ENCODE assay signal across 9 cellular contexts in the genomic region with DNA sequence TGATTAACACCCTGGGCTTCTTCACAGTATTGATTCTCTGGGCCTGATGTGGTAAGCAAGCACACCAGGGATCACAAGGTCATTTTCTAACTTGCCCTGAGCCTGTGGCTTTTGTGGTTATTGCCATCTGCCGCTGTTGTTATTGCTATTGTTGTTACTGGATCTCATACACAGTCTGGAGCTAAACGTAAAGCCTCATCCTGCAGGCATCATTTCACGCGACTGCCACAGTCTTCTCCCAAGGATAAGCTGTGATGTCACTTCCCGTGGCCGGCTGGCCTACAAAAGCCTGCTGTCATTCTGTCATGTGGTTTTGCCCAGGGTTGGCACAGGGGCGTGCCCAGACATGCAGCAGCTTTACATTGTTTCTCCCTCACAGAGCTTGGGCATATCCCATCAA.
DNase-seq lines count a peak whose midpoint lies in the region; ATAC-seq, FAIRE-seq and TF ChIP-seq lines count a peak whose summit lies in the region.
"Had no signal": no experiment of that assay in that cellular context is flagged by ENCODE, and none has a peak within 500 bp of the region (broad histone marks: within the 10 kb centered on the region; RNA-seq: fewer than 3 reads in every experiment).

No MANE protein-coding gene starts in this region.

- H3K36me3 ChIP-seq in endodermal cell (ENCODE audit: control insufficient read depth, insufficient read depth, low read length) (no peaks in the 10 kb centered on the region), HepG2 (replicated peaks in 1 of 2; ENCODE audit: control insufficient read depth in 1 of 2, insufficient read depth in 2 of 2, low read length in 2 of 2) (no peaks in the 10 kb centered on the region)

- H3K4me3 Mint-ChIP-seq in endodermal cell = no peak overlapping the region

- H3K27ac Mint-ChIP-seq in endodermal cell = no peak overlapping the region

- H3K4me1 ChIP-seq in endodermal cell (ENCODE audit: control insufficient read depth, insufficient read depth, low read length) = no peaks in the 10 kb centered on the region
- H3K4me1 ChIP-seq in HepG2 (ENCODE audit: insufficient read depth, low read length) = no peaks in the 10 kb centered on the region

- peak overlapping the region; percentile 51 for H3K27ac ChIP-seq in endodermal cell (ENCODE audit: low read depth, low read length)
- no peak overlapping the region for H3K27ac ChIP-seq in HepG2 (ENCODE audit: extremely low read length, insufficient read depth, low read length)

- CTCF ChIA-PET in HepG2 (lab: Yijun Ruan, JAX; ENCODE audit: low intra/inter-chr PET ratio, low total read pairs) = no interaction called here

- H3K9ac ChIP-seq in endodermal cell (ENCODE audit: extremely low read depth, low read length, poor library complexity, severe bottlenecking) (no peak overlapping the region), HepG2 (ENCODE audit: insufficient read depth, low read depth, low read length) (no peak overlapping the region)

- POLR2A ChIA-PET in HepG2 (lab: Yijun Ruan, JAX) = no interaction called here

- H3K9me3 ChIP-seq in endodermal cell (ENCODE audit: control insufficient read depth, low read length) (no peaks in the 10 kb centered on the region), HepG2 (ENCODE audit: low read length) (no peaks in the 10 kb centered on the region)

- no peak overlapping the region for H3K4me2 ChIP-seq in HepG2 (ENCODE audit: low read depth, low read length)

- no peak for FAIRE-seq in HepG2 (lab: Jason Lieb, UNC)

- no peak for TF ChIP-seq RAD21 in HepG2 (CRISPR knock-in tag; IDR thresholded peaks at IDR 0.05)

- peak; percentile 56 for DNase-seq in DMS 273 (lab: John Stamatoyannopoulos, UW; ENCODE audit: unreplicated experiment)
- peak; percentile 48 for DNase-seq in NCI-H510A (lab: John Stamatoyannopoulos, UW)
- DNase-seq in endodermal cell = peak; percentile 23
- no peak for DNase-seq in HepG2 (ENCODE audit: low spot score)

- H3K9me3 Mint-ChIP-seq in endodermal cell = no peaks in the 10 kb centered on the region

- no peaks in the 10 kb centered on the region for H3K36me3 Mint-ChIP-seq in endodermal cell (ENCODE audit: low read depth)

- in situ Hi-C loops in HepG2 (cut with HindIII; ENCODE audit: extremely low pct_ligation_motif_present, low pct_unique_long_range_greater_than_20kb) = no loop called here

- H3K4me1 Mint-ChIP-seq in endodermal cell = no peaks in the 10 kb centered on the region

- intact Hi-C loops in HepG2 (cut with micrococcal nuclease; ENCODE audit: unreplicated experiment) = no loop called here

- H3K4me3 ChIP-seq in endodermal cell (ENCODE audit: low read length) (no peak overlapping the region), HepG2 (replicated peaks in 1 of 3; ENCODE audit: insufficient read depth in 1 of 3, low read depth in 2 of 3, low read length in 3 of 3) (no peak overlapping the region)
- H3K4me3 ChIP-seq: lung had no signal

- TF ChIP-seq EP300 in HepG2 (IDR thresholded peaks at IDR 0.05; ENCODE audit: low read depth in 2 of 2, low read length in 2 of 2) (no peak), HepG2 (CRISPR knock-in tag; IDR thresholded peaks at IDR 0.05; ENCODE audit: borderline replicate concordance) (no peak)

- TF ChIP-seq CTCF in endodermal cell (conservative IDR thresholded peaks at IDR 0.05) = no peak
- no peak for TF ChIP-seq CTCF in HepG2 (CRISPR knock-in tag; IDR thresholded peaks at IDR 0.05)

- no peaks in the 10 kb centered on the region for H4K20me1 ChIP-seq in HepG2 (ENCODE audit: insufficient read depth, low read length)

- H3K27me3 ChIP-seq in endodermal cell (ENCODE audit: control insufficient read depth, insufficient read depth, low read length, poor library complexity, severe bottlenecking) (no peaks in the 10 kb centered on the region), HepG2 (ENCODE audit: control insufficient read depth in 1 of 2, insufficient read depth in 2 of 2, low read length in 2 of 2) (peaks cover 4 to 26% of the 10 kb centered on the region in 2 experiments; a peak in 4 of 5 replicates)

- no peak overlapping the region for H2AFZ ChIP-seq in HepG2 (ENCODE audit: low read length)

- no peaks in the 10 kb centered on the region for H3K79me2 ChIP-seq in HepG2 (ENCODE audit: insufficient read depth, low read length)

- no peaks in the 10 kb centered on the region for H3K27me3 Mint-ChIP-seq in endodermal cell (ENCODE audit: insufficient read depth)

- no TSS peak for BruUV-seq in HepG2 (replicated peaks; lab: Mats Ljungman, UMichigan)

- 92 to 95% methylated on average over 4 to 7 of the region's 7 CpGs for WGBS in endodermal cell (ENCODE audit: insufficient coverage in 1 of 2, insufficient read length in 1 of 2), 2 experiments
- 39% methylated on average over 4 of the region's 7 CpGs for WGBS in HepG2 (ENCODE audit: low lambda C conversion rate)

- ATAC-seq in GM21381 (IDR thresholded peaks at IDR 0.05; ENCODE audit: unreplicated experiment) = peak; percentile 51
- ATAC-seq in HG02763 (IDR thresholded peaks at IDR 0.05; ENCODE audit: unreplicated experiment) = no peak
- ATAC-seq in HepG2 = no peak
- ATAC-seq in HG03565 (IDR thresholded peaks at IDR 0.05; ENCODE audit: unreplicated experiment) = no peak
- ATAC-seq in HG03460 (IDR thresholded peaks at IDR 0.05; ENCODE audit: unreplicated experiment) = no peak

- no peak for TF ChIP-seq POLR2A in HepG2 (IDR thresholded peaks at IDR 0.05; ENCODE audit: insufficient read depth in 1 of 2, low read depth in 2 of 2, low read length in 2 of 2)

TF ChIP-seq in HepG2, 621 proteins besides CTCF, POLR2A, EP300 and RAD21:
- TF ChIP-seq ZSCAN30 (CRISPR knock-in tag; IDR thresholded peaks at IDR 0.05) = no peak
- TF ChIP-seq CHD2 (IDR thresholded peaks at IDR 0.05; ENCODE audit: low read depth, low read length) = no peak
- no peak for TF ChIP-seq TBP (CRISPR knock-in tag; IDR thresholded peaks at IDR 0.05)
- TF ChIP-seq ZNF775 (CRISPR knock-in tag; IDR thresholded peaks at IDR 0.05; ENCODE audit: borderline replicate concordance) = no peak
- TF ChIP-seq, protein P1, sequence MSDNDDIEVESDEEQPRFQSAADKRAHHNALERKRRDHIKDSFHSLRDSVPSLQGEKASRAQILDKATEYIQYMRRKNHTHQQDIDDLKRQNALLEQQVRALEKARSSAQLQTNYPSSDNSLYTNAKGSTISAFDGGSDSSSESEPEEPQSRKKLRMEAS (IDR thresholded peaks at IDR 0.05) = no peak
- TF ChIP-seq, protein P2, sequence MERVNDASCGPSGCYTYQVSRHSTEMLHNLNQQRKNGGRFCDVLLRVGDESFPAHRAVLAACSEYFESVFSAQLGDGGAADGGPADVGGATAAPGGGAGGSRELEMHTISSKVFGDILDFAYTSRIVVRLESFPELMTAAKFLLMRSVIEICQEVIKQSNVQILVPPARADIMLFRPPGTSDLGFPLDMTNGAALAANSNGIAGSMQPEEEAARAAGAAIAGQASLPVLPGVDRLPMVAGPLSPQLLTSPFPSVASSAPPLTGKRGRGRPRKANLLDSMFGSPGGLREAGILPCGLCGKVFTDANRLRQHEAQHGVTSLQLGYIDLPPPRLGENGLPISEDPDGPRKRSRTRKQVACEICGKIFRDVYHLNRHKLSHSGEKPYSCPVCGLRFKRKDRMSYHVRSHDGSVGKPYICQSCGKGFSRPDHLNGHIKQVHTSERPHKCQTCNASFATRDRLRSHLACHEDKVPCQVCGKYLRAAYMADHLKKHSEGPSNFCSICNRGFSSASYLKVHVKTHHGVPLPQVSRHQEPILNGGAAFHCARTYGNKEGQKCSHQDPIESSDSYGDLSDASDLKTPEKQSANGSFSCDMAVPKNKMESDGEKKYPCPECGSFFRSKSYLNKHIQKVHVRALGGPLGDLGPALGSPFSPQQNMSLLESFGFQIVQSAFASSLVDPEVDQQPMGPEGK (CRISPR knock-in tag; IDR thresholded peaks at IDR 0.05) = no peak
- no peak for TF ChIP-seq KAT8 (CRISPR knock-in tag; IDR thresholded peaks at IDR 0.05)
- TF ChIP-seq SMAD3 (CRISPR knock-in tag; IDR thresholded peaks at IDR 0.05) = no peak
- no peak for TF ChIP-seq MEF2D (CRISPR knock-in tag; IDR thresholded peaks at IDR 0.05)
- no peak for TF ChIP-seq ZNF317 (CRISPR knock-in tag; IDR thresholded peaks at IDR 0.05)
- TF ChIP-seq HIVEP1 (CRISPR knock-in tag; IDR thresholded peaks at IDR 0.05) = no peak
- TF ChIP-seq NAIF1 (CRISPR knock-in tag; IDR thresholded peaks at IDR 0.05; ENCODE audit: borderline replicate concordance) = no peak
- TF ChIP-seq ZNF430 (CRISPR knock-in tag; IDR thresholded peaks at IDR 0.05) = no peak
- TF ChIP-seq MTF2 (CRISPR knock-in tag; IDR thresholded peaks at IDR 0.05; ENCODE audit: borderline replicate concordance) = no peak
- TF ChIP-seq SRSF1 (optimal IDR thresholded peaks at IDR 0.05; ENCODE audit: low read depth, low read length) = no peak
- TF ChIP-seq, protein P3, sequence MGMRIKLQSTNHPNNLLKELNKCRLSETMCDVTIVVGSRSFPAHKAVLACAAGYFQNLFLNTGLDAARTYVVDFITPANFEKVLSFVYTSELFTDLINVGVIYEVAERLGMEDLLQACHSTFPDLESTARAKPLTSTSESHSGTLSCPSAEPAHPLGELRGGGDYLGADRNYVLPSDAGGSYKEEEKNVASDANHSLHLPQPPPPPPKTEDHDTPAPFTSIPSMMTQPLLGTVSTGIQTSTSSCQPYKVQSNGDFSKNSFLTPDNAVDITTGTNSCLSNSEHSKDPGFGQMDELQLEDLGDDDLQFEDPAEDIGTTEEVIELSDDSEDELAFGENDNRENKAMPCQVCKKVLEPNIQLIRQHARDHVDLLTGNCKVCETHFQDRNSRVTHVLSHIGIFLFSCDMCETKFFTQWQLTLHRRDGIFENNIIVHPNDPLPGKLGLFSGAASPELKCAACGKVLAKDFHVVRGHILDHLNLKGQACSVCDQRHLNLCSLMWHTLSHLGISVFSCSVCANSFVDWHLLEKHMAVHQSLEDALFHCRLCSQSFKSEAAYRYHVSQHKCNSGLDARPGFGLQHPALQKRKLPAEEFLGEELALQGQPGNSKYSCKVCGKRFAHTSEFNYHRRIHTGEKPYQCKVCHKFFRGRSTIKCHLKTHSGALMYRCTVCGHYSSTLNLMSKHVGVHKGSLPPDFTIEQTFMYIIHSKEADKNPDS (CRISPR knock-in tag; IDR thresholded peaks at IDR 0.05) = no peak
- no peak for TF ChIP-seq KAT2B (IDR thresholded peaks at IDR 0.05; ENCODE audit: borderline replicate concordance, low read depth, low read length)
- no peak for TF ChIP-seq SPEN (CRISPR knock-in tag; IDR thresholded peaks at IDR 0.05; ENCODE audit: low read depth)
